ENCODE assay signal across 1 cellular context in the genomic region with DNA sequence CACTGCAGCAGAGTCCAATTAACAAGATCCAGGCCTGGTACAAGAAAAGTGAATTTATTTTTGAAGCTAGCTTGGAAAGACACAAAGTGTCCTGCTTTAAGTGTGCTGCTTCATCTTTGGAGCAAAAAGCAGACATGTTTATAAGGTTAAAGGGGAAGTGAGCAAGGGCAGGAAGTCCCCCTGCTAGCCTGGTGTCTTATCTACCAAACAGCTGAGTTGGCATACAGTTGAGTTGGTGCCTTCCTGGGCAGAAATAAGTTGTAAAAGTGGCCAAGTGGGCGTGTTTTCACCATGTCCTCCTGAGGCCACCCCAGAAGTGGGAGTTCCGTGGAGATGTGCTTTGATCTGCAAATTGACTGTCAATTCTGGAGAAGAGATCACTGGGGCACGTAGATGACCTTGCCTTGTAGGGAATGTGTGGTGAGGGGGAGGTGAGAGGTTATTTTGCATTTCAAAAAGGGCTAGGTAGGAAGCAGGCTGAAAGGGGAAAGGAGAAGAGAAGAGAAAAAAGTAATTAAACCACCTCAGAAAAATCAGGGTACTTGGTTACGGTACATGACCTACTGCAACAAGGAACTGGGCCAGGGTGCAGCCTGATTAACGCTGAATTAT.
TF ChIP-seq lines count a peak whose summit lies in the region.

No MANE protein-coding gene starts in this region.

TF ChIP-seq in IMR-90, 13 proteins besides CTCF, POLR2A, EP300 and RAD21 (continued from another document):
- TF ChIP-seq, protein P1, sequence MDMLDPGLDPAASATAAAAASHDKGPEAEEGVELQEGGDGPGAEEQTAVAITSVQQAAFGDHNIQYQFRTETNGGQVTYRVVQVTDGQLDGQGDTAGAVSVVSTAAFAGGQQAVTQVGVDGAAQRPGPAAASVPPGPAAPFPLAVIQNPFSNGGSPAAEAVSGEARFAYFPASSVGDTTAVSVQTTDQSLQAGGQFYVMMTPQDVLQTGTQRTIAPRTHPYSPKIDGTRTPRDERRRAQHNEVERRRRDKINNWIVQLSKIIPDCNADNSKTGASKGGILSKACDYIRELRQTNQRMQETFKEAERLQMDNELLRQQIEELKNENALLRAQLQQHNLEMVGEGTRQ (IDR thresholded peaks at IDR 0.05; ENCODE audit: low read depth, low read length): no peak
